Comparison of ENCODE assay signal across 1 cellular context in the genomic region with DNA sequence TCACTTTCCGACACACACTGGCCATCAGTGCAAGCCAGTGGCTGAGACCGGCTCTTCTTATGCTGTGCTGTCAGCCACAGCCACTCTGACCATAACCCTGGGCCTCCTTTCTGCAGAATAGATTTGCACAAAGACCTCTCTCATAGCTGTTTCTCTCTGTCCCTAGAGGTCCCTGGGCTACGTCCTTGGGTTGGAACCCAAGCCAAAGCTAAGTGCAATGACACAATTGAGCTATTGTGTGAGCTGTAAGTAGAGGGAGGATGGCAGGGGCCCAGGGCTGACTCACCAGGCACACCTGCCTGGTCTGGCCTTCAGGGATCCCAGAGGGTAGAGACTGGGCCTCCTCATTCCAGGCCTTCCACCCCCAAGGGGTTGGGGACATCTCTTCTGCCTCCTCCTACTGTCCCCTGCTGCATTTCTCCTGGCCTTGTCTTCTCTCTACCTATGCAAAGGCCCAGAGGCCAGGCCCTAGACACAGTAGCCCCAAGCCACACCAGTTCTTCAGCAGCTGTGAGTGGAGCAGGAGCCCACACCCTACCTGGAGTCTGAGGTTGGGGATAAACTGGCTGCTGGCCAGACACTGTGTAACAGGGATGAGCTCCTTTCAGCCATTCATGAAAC.
TF ChIP-seq lines count a peak whose summit lies in the region.

No MANE protein-coding gene starts in this region.

TF ChIP-seq in HepG2, 621 proteins besides CTCF, POLR2A, EP300 and RAD21 (continued from another document and continues in another):
- TF ChIP-seq, protein P1, sequence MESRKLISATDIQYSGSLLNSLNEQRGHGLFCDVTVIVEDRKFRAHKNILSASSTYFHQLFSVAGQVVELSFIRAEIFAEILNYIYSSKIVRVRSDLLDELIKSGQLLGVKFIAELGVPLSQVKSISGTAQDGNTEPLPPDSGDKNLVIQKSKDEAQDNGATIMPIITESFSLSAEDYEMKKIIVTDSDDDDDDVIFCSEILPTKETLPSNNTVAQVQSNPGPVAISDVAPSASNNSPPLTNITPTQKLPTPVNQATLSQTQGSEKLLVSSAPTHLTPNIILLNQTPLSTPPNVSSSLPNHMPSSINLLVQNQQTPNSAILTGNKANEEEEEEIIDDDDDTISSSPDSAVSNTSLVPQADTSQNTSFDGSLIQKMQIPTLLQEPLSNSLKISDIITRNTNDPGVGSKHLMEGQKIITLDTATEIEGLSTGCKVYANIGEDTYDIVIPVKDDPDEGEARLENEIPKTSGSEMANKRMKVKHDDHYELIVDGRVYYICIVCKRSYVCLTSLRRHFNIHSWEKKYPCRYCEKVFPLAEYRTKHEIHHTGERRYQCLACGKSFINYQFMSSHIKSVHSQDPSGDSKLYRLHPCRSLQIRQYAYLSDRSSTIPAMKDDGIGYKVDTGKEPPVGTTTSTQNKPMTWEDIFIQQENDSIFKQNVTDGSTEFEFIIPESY (CRISPR knock-in tag; IDR thresholded peaks at IDR 0.05) = peak; percentile 46; the same call in 1 of the 2 replicates
- TF ChIP-seq GATAD2A (CRISPR knock-in tag; IDR thresholded peaks at IDR 0.05) (peak; percentile 97), DMAP1 (CRISPR knock-in tag; IDR thresholded peaks at IDR 0.05) (peak; percentile 38), ZNF496 (CRISPR knock-in tag; IDR thresholded peaks at IDR 0.05; ENCODE audit: insufficient replicate concordance) (no peak), ZSCAN30 (CRISPR knock-in tag; IDR thresholded peaks at IDR 0.05) (no peak), ZNF713 (CRISPR knock-in tag; IDR thresholded peaks at IDR 0.05) (no peak), DR1 (CRISPR knock-in tag; IDR thresholded peaks at IDR 0.05) (0 out of 2 replicates have a peak, but pooled peaks have one; percentile 53), ZNF768 (CRISPR knock-in tag; IDR thresholded peaks at IDR 0.05) (peak; percentile 95), EZH2 (conservative IDR thresholded peaks at IDR 0.05; ENCODE audit: low read depth, low read length) (no peak), ESRRA (CRISPR knock-in tag; IDR thresholded peaks at IDR 0.05; ENCODE audit: low read depth) (peak; percentile 62), MXD4 (CRISPR knock-in tag; IDR thresholded peaks at IDR 0.05) (no peak), YEATS4 (CRISPR knock-in tag; IDR thresholded peaks at IDR 0.05; ENCODE audit: borderline replicate concordance) (0 out of 2 replicates have a peak, but pooled peaks have one; percentile 20), ZFX (CRISPR knock-in tag; IDR thresholded peaks at IDR 0.05; ENCODE audit: low read depth) (peak; percentile 91), ZNF724P (CRISPR knock-in tag; IDR thresholded peaks at IDR 0.05; ENCODE audit: borderline replicate concordance) (peak; percentile 91; the same call in 1 of the 2 replicates), MTA3 (CRISPR knock-in tag; IDR thresholded peaks at IDR 0.05) (0 out of 2 replicates have a peak, but pooled peaks have one; percentile 20)
- TF ChIP-seq, protein P2, sequence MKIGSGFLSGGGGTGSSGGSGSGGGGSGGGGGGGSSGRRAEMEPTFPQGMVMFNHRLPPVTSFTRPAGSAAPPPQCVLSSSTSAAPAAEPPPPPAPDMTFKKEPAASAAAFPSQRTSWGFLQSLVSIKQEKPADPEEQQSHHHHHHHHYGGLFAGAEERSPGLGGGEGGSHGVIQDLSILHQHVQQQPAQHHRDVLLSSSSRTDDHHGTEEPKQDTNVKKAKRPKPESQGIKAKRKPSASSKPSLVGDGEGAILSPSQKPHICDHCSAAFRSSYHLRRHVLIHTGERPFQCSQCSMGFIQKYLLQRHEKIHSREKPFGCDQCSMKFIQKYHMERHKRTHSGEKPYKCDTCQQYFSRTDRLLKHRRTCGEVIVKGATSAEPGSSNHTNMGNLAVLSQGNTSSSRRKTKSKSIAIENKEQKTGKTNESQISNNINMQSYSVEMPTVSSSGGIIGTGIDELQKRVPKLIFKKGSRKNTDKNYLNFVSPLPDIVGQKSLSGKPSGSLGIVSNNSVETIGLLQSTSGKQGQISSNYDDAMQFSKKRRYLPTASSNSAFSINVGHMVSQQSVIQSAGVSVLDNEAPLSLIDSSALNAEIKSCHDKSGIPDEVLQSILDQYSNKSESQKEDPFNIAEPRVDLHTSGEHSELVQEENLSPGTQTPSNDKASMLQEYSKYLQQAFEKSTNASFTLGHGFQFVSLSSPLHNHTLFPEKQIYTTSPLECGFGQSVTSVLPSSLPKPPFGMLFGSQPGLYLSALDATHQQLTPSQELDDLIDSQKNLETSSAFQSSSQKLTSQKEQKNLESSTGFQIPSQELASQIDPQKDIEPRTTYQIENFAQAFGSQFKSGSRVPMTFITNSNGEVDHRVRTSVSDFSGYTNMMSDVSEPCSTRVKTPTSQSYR (CRISPR knock-in tag; IDR thresholded peaks at IDR 0.05; ENCODE audit: borderline replicate concordance) = peak; percentile 79; the same call in 1 of the 2 replicates
- TF ChIP-seq, protein P3, sequence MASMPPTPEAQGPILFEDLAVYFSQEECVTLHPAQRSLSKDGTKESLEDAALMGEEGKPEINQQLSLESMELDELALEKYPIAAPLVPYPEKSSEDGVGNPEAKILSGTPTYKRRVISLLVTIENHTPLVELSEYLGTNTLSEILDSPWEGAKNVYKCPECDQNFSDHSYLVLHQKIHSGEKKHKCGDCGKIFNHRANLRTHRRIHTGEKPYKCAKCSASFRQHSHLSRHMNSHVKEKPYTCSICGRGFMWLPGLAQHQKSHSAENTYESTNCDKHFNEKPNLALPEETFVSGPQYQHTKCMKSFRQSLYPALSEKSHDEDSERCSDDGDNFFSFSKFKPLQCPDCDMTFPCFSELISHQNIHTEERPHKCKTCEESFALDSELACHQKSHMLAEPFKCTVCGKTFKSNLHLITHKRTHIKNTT (CRISPR knock-in tag; IDR thresholded peaks at IDR 0.05) = no peak
- TF ChIP-seq, protein P4, sequence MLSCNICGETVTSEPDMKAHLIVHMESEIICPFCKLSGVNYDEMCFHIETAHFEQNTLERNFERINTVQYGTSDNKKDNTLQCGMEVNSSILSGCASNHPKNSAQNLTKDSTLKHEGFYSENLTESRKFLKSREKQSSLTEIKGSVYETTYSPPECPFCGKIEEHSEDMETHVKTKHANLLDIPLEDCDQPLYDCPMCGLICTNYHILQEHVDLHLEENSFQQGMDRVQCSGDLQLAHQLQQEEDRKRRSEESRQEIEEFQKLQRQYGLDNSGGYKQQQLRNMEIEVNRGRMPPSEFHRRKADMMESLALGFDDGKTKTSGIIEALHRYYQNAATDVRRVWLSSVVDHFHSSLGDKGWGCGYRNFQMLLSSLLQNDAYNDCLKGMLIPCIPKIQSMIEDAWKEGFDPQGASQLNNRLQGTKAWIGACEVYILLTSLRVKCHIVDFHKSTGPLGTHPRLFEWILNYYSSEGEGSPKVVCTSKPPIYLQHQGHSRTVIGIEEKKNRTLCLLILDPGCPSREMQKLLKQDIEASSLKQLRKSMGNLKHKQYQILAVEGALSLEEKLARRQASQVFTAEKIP (CRISPR knock-in tag; IDR thresholded peaks at IDR 0.05; ENCODE audit: borderline replicate concordance) = no peak
- TF ChIP-seq, protein P5, sequence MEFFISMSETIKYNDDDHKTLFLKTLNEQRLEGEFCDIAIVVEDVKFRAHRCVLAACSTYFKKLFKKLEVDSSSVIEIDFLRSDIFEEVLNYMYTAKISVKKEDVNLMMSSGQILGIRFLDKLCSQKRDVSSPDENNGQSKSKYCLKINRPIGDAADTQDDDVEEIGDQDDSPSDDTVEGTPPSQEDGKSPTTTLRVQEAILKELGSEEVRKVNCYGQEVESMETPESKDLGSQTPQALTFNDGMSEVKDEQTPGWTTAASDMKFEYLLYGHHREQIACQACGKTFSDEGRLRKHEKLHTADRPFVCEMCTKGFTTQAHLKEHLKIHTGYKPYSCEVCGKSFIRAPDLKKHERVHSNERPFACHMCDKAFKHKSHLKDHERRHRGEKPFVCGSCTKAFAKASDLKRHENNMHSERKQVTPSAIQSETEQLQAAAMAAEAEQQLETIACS (CRISPR knock-in tag; IDR thresholded peaks at IDR 0.05) = no peak
- TF ChIP-seq, protein P6, sequence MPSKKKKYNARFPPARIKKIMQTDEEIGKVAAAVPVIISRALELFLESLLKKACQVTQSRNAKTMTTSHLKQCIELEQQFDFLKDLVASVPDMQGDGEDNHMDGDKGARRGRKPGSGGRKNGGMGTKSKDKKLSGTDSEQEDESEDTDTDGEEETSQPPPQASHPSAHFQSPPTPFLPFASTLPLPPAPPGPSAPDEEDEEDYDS (CRISPR knock-in tag; IDR thresholded peaks at IDR 0.05) = peak; percentile 60; the same call in 1 of the 2 replicates
- TF ChIP-seq, protein P7, sequence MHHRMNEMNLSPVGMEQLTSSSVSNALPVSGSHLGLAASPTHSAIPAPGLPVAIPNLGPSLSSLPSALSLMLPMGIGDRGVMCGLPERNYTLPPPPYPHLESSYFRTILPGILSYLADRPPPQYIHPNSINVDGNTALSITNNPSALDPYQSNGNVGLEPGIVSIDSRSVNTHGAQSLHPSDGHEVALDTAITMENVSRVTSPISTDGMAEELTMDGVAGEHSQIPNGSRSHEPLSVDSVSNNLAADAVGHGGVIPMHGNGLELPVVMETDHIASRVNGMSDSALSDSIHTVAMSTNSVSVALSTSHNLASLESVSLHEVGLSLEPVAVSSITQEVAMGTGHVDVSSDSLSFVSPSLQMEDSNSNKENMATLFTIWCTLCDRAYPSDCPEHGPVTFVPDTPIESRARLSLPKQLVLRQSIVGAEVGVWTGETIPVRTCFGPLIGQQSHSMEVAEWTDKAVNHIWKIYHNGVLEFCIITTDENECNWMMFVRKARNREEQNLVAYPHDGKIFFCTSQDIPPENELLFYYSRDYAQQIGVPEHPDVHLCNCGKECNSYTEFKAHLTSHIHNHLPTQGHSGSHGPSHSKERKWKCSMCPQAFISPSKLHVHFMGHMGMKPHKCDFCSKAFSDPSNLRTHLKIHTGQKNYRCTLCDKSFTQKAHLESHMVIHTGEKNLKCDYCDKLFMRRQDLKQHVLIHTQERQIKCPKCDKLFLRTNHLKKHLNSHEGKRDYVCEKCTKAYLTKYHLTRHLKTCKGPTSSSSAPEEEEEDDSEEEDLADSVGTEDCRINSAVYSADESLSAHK (CRISPR knock-in tag; IDR thresholded peaks at IDR 0.05; ENCODE audit: borderline replicate concordance) = no peak
- TF ChIP-seq, protein P8, sequence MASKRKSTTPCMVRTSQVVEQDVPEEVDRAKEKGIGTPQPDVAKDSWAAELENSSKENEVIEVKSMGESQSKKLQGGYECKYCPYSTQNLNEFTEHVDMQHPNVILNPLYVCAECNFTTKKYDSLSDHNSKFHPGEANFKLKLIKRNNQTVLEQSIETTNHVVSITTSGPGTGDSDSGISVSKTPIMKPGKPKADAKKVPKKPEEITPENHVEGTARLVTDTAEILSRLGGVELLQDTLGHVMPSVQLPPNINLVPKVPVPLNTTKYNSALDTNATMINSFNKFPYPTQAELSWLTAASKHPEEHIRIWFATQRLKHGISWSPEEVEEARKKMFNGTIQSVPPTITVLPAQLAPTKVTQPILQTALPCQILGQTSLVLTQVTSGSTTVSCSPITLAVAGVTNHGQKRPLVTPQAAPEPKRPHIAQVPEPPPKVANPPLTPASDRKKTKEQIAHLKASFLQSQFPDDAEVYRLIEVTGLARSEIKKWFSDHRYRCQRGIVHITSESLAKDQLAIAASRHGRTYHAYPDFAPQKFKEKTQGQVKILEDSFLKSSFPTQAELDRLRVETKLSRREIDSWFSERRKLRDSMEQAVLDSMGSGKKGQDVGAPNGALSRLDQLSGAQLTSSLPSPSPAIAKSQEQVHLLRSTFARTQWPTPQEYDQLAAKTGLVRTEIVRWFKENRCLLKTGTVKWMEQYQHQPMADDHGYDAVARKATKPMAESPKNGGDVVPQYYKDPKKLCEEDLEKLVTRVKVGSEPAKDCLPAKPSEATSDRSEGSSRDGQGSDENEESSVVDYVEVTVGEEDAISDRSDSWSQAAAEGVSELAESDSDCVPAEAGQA (IDR thresholded peaks at IDR 0.05; ENCODE audit: low read depth) = 0 out of 2 replicates have a peak, but pooled peaks have one; percentile 18
- TF ChIP-seq, protein P8 (CRISPR knock-in tag; IDR thresholded peaks at IDR 0.05; ENCODE audit: borderline replicate concordance) = no peak
- TF ChIP-seq, protein P9, sequence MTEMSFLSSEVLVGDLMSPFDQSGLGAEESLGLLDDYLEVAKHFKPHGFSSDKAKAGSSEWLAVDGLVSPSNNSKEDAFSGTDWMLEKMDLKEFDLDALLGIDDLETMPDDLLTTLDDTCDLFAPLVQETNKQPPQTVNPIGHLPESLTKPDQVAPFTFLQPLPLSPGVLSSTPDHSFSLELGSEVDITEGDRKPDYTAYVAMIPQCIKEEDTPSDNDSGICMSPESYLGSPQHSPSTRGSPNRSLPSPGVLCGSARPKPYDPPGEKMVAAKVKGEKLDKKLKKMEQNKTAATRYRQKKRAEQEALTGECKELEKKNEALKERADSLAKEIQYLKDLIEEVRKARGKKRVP (CRISPR knock-in tag; IDR thresholded peaks at IDR 0.05) = peak in 1 of 2 experiments; percentile 36; a peak in 1 of 4 replicates
- TF ChIP-seq, protein P10, sequence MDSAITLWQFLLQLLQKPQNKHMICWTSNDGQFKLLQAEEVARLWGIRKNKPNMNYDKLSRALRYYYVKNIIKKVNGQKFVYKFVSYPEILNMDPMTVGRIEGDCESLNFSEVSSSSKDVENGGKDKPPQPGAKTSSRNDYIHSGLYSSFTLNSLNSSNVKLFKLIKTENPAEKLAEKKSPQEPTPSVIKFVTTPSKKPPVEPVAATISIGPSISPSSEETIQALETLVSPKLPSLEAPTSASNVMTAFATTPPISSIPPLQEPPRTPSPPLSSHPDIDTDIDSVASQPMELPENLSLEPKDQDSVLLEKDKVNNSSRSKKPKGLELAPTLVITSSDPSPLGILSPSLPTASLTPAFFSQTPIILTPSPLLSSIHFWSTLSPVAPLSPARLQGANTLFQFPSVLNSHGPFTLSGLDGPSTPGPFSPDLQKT (CRISPR knock-in tag; IDR thresholded peaks at IDR 0.05; ENCODE audit: borderline replicate concordance) = no peak
